28 cellular contexts compared by ENCODE assay signal in the genomic region with DNA sequence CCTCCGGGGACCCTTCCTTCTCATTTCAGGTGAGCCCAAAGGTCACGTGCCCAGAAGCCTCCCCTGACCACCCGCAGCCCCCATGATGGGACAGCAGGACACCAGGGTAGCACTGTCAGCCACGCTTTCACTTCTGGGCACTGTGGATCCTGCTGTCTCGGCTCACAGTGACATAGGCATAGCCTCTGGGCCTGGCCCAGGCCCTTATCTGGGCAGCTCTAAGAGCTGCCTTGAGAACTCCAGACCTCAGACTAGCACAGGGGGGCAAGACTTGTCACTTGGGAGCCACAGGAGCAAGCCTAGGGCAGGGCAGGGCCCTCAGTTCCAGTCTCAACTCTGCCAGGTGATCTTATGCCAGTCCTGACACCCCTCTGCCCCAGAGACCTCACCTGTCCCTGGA.
"Had no signal": no experiment of that assay in that cellular context is flagged by ENCODE, and none has a peak within 500 bp of the region (broad histone marks: within the 10 kb centered on the region; RNA-seq: fewer than 3 reads in every experiment).

No MANE protein-coding gene starts in this region.

- H3K36me3 Mint-ChIP-seq: brain; mesothelial cell of epicardium; naive thymus-derived CD8-positive, alpha-beta T cell; stimulated activated memory B cell treated with anti-CD40 and anti-IgM and Interleukin-4, amounts not matched to agents 10 μg/mL and 1 μg/mL and 100 μg/mL, for 72 hours; type B pancreatic cell had no signal

- H3K27ac ChIP-seq: colonic mucosa, hepatocyte, left lung, skin epidermis, stomach, vagina, WERI-Rb-1 had no signal

- H3K4me3 ChIP-seq: colonic mucosa, hepatocyte, left lung, skin epidermis, stomach, vagina had no signal

- H3K27me3 ChIP-seq: colonic mucosa, hepatocyte, left lung, stomach, vagina had no signal

- ATAC-seq: activated CD8-positive, alpha-beta T cell treated with anti-CD3 and anti-CD28 coated beads, Interleukin-2, amount 10 ng/mL, durations not matched to agents 7 days and 5 days; activated naive CD8-positive, alpha-beta T cell treated with anti-CD3 and anti-CD28 coated beads, Interleukin-2, amount 50 U/mL, for 24 hours; left lung; naive thymus-derived CD8-positive, alpha-beta T cell; stimulated activated memory B cell treated with anti-CD40 and anti-IgM and Interleukin-4, amounts not matched to agents 10 μg/mL and 1 μg/mL and 100 μg/mL, for 72 hours; T-cell had no signal

- H3K4me3 Mint-ChIP-seq: activated CD4-positive, alpha-beta T cell treated with anti-CD3 and anti-CD28 coated beads, Interleukin-2, amount 10 ng/mL, durations not matched to agents 7 days and 5 days; activated CD8-positive, alpha-beta T cell treated with anti-CD3 and anti-CD28 coated beads, Interleukin-2, amount 10 ng/mL, durations not matched to agents 7 days and 5 days; activated naive CD8-positive, alpha-beta T cell treated with anti-CD3 and anti-CD28 coated beads, Interleukin-2, amount 50 U/mL, for 24 hours; activated T-helper 1 cell treated with anti-CD3 and anti-CD28 coated beads, Interleukin-12 subunit alpha, Interleukin-12 subunit beta, Interleukin-2, Interleukin-4 antibody, amounts not matched to agents 30 ng/mL and 10 ng/mL and 1 ng/mL, durations not matched to agents 14 hours and 24 hours and 36 hours; brain; mesothelial cell of epicardium; naive thymus-derived CD8-positive, alpha-beta T cell; stimulated activated memory B cell treated with anti-CD40 and anti-IgM and Interleukin-4, amounts not matched to agents 10 μg/mL and 1 μg/mL and 100 μg/mL, for 72 hours; T-cell; type B pancreatic cell had no signal

- H3K4me1 ChIP-seq: colonic mucosa had no signal

- DNase-seq: activated CD4-positive, alpha-beta T cell treated with anti-CD3 and anti-CD28 coated beads, Interleukin-2, amount 10 ng/mL, durations not matched to agents 7 days and 5 days; activated CD4-positive, CD25-positive, alpha-beta regulatory T cell treated with anti-CD3 and anti-CD28 coated beads, Interleukin-2, amount 50 U/mL, for 72 hours; activated CD8-positive, alpha-beta T cell treated with anti-CD3 and anti-CD28 coated beads, Interleukin-2, amount 10 ng/mL, durations not matched to agents 7 days and 5 days; activated gamma-delta T cell; activated naive CD4-positive, alpha-beta T cell treated with anti-CD3 and anti-CD28 coated beads, Interleukin-2, amount 50 U/mL, for 16 hours; activated naive CD8-positive, alpha-beta T cell treated with anti-CD3 and anti-CD28 coated beads, Interleukin-2, amount 50 U/mL, for 24 hours; central memory CD4-positive, alpha-beta T cell; colonic mucosa; foreskin fibroblast; kidney glomerular epithelial cell; left lung; mammary epithelial cell; naive thymus-derived CD8-positive, alpha-beta T cell; stimulated activated CD4-positive, alpha-beta T cell treated with anti-CD3 and anti-CD28 coated beads, Interleukin-1b, Interleukin-23, amount 100 ng/mL, for 48 hours; stomach; T-cell; WERI-Rb-1 had no signal

- H3K9me3 Mint-ChIP-seq: activated CD4-positive, alpha-beta T cell treated with anti-CD3 and anti-CD28 coated beads, Interleukin-2, amount 10 ng/mL, durations not matched to agents 7 days and 5 days; activated naive CD8-positive, alpha-beta T cell treated with anti-CD3 and anti-CD28 coated beads, Interleukin-2, amount 50 U/mL, for 24 hours; activated T-helper 1 cell treated with anti-CD3 and anti-CD28 coated beads, Interleukin-12 subunit alpha, Interleukin-12 subunit beta, Interleukin-2, Interleukin-4 antibody, amounts not matched to agents 30 ng/mL and 10 ng/mL and 1 ng/mL, durations not matched to agents 14 hours and 24 hours and 36 hours; brain; mesothelial cell of epicardium; naive thymus-derived CD8-positive, alpha-beta T cell; stimulated activated memory B cell treated with anti-CD40 and anti-IgM and Interleukin-4, amounts not matched to agents 10 μg/mL and 1 μg/mL and 100 μg/mL, for 72 hours; T-cell; type B pancreatic cell had no signal

- FAIRE-seq: endometrium, TTC549 had no signal

- H3K9me3 ChIP-seq: colonic mucosa, left lung, stomach, vagina had no signal

- H3K36me3 ChIP-seq: colonic mucosa, vagina, WERI-Rb-1 had no signal

- H3K27me3 Mint-ChIP-seq: activated naive CD8-positive, alpha-beta T cell treated with anti-CD3 and anti-CD28 coated beads, Interleukin-2, amount 50 U/mL, for 24 hours; naive thymus-derived CD8-positive, alpha-beta T cell; progenitor cell of endocrine pancreas; stimulated activated memory B cell treated with anti-CD40 and anti-IgM and Interleukin-4, amounts not matched to agents 10 μg/mL and 1 μg/mL and 100 μg/mL, for 72 hours; T-cell; type B pancreatic cell had no signal

- H3K27ac Mint-ChIP-seq: activated CD4-positive, alpha-beta T cell treated with anti-CD3 and anti-CD28 coated beads, Interleukin-2, amount 10 ng/mL, durations not matched to agents 7 days and 5 days; activated CD8-positive, alpha-beta T cell treated with anti-CD3 and anti-CD28 coated beads, Interleukin-2, amount 10 ng/mL, durations not matched to agents 7 days and 5 days; activated naive CD8-positive, alpha-beta T cell treated with anti-CD3 and anti-CD28 coated beads, Interleukin-2, amount 50 U/mL, for 24 hours; activated T-helper 1 cell treated with anti-CD3 and anti-CD28 coated beads, Interleukin-12 subunit alpha, Interleukin-12 subunit beta, Interleukin-2, Interleukin-4 antibody, amounts not matched to agents 30 ng/mL and 10 ng/mL and 1 ng/mL, durations not matched to agents 14 hours and 24 hours and 36 hours; mesothelial cell of epicardium; stimulated activated memory B cell treated with anti-CD40 and anti-IgM and Interleukin-4, amounts not matched to agents 10 μg/mL and 1 μg/mL and 100 μg/mL, for 72 hours had no signal
